Comparison of ENCODE assay signal across 1 cellular context in genomic region chr14:71652368-71652767, GRCh38.
TF ChIP-seq lines count a peak whose summit lies in the region.

No MANE protein-coding gene starts in this region.

TF ChIP-seq in endothelial cell of umbilical vein, 7 proteins besides CTCF, POLR2A, EP300 and RAD21:
- no peak for TF ChIP-seq MYC (IDR thresholded peaks at IDR 0.05; ENCODE audit: low read depth, low read length)
- TF ChIP-seq POLR2AphosphoS5 (IDR thresholded peaks at IDR 0.05; ENCODE audit: insufficient read depth, low read depth, low read length), result no peak
- TF ChIP-seq JUN (IDR thresholded peaks at IDR 0.05; ENCODE audit: borderline replicate concordance, insufficient read depth, insufficient read length, low read depth), result no peak
- TF ChIP-seq, protein P1, sequence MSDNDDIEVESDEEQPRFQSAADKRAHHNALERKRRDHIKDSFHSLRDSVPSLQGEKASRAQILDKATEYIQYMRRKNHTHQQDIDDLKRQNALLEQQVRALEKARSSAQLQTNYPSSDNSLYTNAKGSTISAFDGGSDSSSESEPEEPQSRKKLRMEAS (IDR thresholded peaks at IDR 0.05; ENCODE audit: insufficient read depth, insufficient read length), result no peak
- no peak for TF ChIP-seq FOS (IDR thresholded peaks at IDR 0.05; ENCODE audit: borderline replicate concordance, insufficient read depth, low read length)
- TF ChIP-seq EZH2 (IDR thresholded peaks at IDR 0.05; ENCODE audit: borderline replicate concordance, low read depth, low read length, severe bottlenecking), result no peak
- TF ChIP-seq GATA2 (IDR thresholded peaks at IDR 0.05; ENCODE audit: insufficient read depth, insufficient read length, low read depth, low read length), result no peak
